In genomic region chr9:19754921-19755320, GRCh38 we compare ENCODE assay signal across 18 cellular contexts. TPM values are rescaled to one million over a fixed set of nuclear protein-coding genes. Genes with fewer than 3 reads are reported as not detected.
DNase-seq lines count a peak whose midpoint lies in the region; FAIRE-seq and TF ChIP-seq lines count a peak whose summit lies in the region.
"Had no signal": no experiment of that assay in that cellular context is flagged by ENCODE, and none has a peak within 500 bp of the region (broad histone marks: within the 10 kb centered on the region; RNA-seq: fewer than 3 reads in every experiment).

No MANE protein-coding gene starts in this region.

- H3K9me3 Mint-ChIP-seq in endodermal cell, result no peaks in the 10 kb centered on the region
- H3K9me3 Mint-ChIP-seq: CD4-positive, alpha-beta T cell; GM23338 had no signal

- H3K9me3 ChIP-seq in WERI-Rb-1 (ENCODE audit: severe bottlenecking) (no peaks in the 10 kb centered on the region), endodermal cell (ENCODE audit: control insufficient read depth, low read length) (no peaks in the 10 kb centered on the region)
- H3K9me3 ChIP-seq: BE2C, Caco-2 had no signal

- DNase-seq in D721Med (ENCODE audit: insufficient read length, low spot score) (peak; percentile 34), NCI-H524 treated with DMSO at 0.1 percent for 48 hours (lab: John Stamatoyannopoulos, UW) (peak; percentile 46), WERI-Rb-1 (peak; percentile 85), substantia nigra (lab: John Stamatoyannopoulos, UW) (no peak), SIG-M5 (lab: John Stamatoyannopoulos, UW) (no peak), endodermal cell (no peak), NCI-H510A treated with DMSO at 0.1 percent for 48 hours (lab: John Stamatoyannopoulos, UW) (no peak)
- DNase-seq: BE2C; C1 segment of cervical spinal cord; Caco-2; CD4-positive, alpha-beta T cell; DMS79 treated with DMSO at 0.1 percent for 48 hours; GF-D8; HCEC 1CT had no signal

- no peaks in the 10 kb centered on the region for H3K36me3 Mint-ChIP-seq in endodermal cell (ENCODE audit: low read depth)

- no peaks in the 10 kb centered on the region for H3K4me1 ChIP-seq in endodermal cell (ENCODE audit: control insufficient read depth, insufficient read depth, low read length)
- H3K4me1 ChIP-seq: BE2C, Caco-2 had no signal

- peak overlapping the region; percentile 30 for H3K4me3 ChIP-seq in WERI-Rb-1 (ENCODE audit: low read depth, low read length)
- H3K4me3 ChIP-seq in endodermal cell (ENCODE audit: low read length), result no peak overlapping the region
- H3K4me3 ChIP-seq: GM23338 had no signal

- H3K27me3 ChIP-seq in WERI-Rb-1 (ENCODE audit: insufficient read depth, low read depth, severe bottlenecking) (no peaks in the 10 kb centered on the region), endodermal cell (ENCODE audit: control insufficient read depth, insufficient read depth, low read length, poor library complexity, severe bottlenecking) (no peaks in the 10 kb centered on the region)
- H3K27me3 ChIP-seq: BE2C had no signal

- WGBS in endodermal cell (ENCODE audit: insufficient coverage in 1 of 2, insufficient read length in 1 of 2), 2 experiments, result 91 to 100% methylated on average over 1 to 2 of the region's 2 CpGs

- peaks cover 3% of the 10 kb centered on the region for H3K27me3 Mint-ChIP-seq in endodermal cell (ENCODE audit: insufficient read depth)

- FAIRE-seq in D721Med (lab: Jason Lieb, UNC), result peak; percentile 98
- FAIRE-seq: H54 had no signal

- H3K4me3 Mint-ChIP-seq in endodermal cell, result no peak overlapping the region
- H3K4me3 Mint-ChIP-seq: CD4-positive, alpha-beta T cell; GM23338 had no signal

- no peak overlapping the region for H3K9ac ChIP-seq in endodermal cell (ENCODE audit: extremely low read depth, low read length, poor library complexity, severe bottlenecking)

- no peak overlapping the region for H3K27ac Mint-ChIP-seq in endodermal cell
- H3K27ac Mint-ChIP-seq: CD4-positive, alpha-beta T cell; GM23338 had no signal

- H3K36me3 ChIP-seq in WERI-Rb-1, result no peaks in the 10 kb centered on the region
- no peaks in the 10 kb centered on the region for H3K36me3 ChIP-seq in endodermal cell (ENCODE audit: control insufficient read depth, insufficient read depth, low read length)
- H3K36me3 ChIP-seq: BE2C had no signal

- H3K27ac ChIP-seq in WERI-Rb-1, result no peak overlapping the region
- peak overlapping the region; percentile 71 for H3K27ac ChIP-seq in substantia nigra (ENCODE audit: low read depth, low read length, poor library complexity, severe bottlenecking)
- H3K27ac ChIP-seq in endodermal cell (ENCODE audit: low read depth, low read length), result no peak overlapping the region

- TF ChIP-seq CTCF in D721Med (IDR thresholded peaks at IDR 0.05; ENCODE audit: insufficient read depth, missing control alignments), result no peak
- TF ChIP-seq CTCF in WERI-Rb-1 (IDR thresholded peaks at IDR 0.05; ENCODE audit: low read depth, low read length), result no peak
- TF ChIP-seq CTCF in endodermal cell (conservative IDR thresholded peaks at IDR 0.05), result no peak

- no peaks in the 10 kb centered on the region for H3K4me1 Mint-ChIP-seq in endodermal cell

RNA-seq across cellular contexts. Expression of gene SLC24A2, which starts 33.9 kb away (rescaled TPM):
- under 1 TPM; 0.48 to 0.82 TPM for total RNA-seq in endodermal cell
- 0.36 TPM for polyA plus RNA-seq in endodermal cell (2013, experiment 1 of 2)
- polyA plus RNA-seq in endodermal cell (2013, experiment 2 of 2), result 0.25 TPM
- total RNA-seq: A172; Caco-2; CD4-positive, alpha-beta T cell; HT-29 had no signal

Comparison
In these comparisons a context has a peak if more than half of its experiments do, and no peak if none do; other contexts are left out.
1. DNase-seq: peak in D721Med (single experiment), NCI-H524 treated with DMSO at 0.1 percent for 48 hours (single experiment) and WERI-Rb-1 (single experiment); none in substantia nigra (0 of 49), SIG-M5 (single experiment), endodermal cell (single experiment) and NCI-H510A treated with DMSO at 0.1 percent for 48 hours (single experiment).